ENCODE assay signal across 8 cellular contexts in the genomic region with DNA sequence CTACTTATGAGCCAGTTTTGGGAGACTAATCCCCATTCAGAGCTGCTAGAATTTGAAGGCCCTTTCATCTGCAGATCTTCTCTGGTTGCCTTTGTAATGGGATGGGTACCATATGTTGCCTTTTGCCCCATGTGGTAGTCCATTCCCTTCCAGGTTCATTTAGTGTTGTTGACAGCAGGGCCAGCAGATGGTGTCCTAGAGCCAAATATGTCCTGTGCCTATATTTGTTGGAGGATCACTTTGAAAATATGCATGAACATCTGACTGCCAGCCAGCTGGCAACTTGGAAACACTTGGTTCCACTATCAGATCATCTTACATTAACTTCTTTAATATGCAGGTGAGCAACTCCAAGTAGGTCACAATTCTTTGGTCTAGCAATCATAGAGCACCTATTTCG. TPM values are rescaled to one million over a fixed set of nuclear protein-coding genes. Genes with fewer than 3 reads are reported as not detected.
A peak's percentile ranks its signal among the peaks of the same experiment; 100 is the strongest.
DNase-seq lines count a peak whose midpoint lies in the region; ATAC-seq and TF ChIP-seq lines count a peak whose summit lies in the region.

No MANE protein-coding gene starts in this region.

- peaks cover 6% of the 10 kb centered on the region for H3K4me1 Mint-ChIP-seq in activated CD4-positive, alpha-beta T cell treated with anti-CD3 and anti-CD28 coated beads for 36 hours
- H3K4me1 Mint-ChIP-seq in stimulated activated naive CD8-positive, alpha-beta T cell treated with anti-CD3 and anti-CD28 coated beads, Interleukin-15, amount 100 ng/mL, for 72 hours = peaks cover 5% of the 10 kb centered on the region

- no peak for TF ChIP-seq POLR2A in GM18505 (IDR thresholded peaks at IDR 0.05; ENCODE audit: borderline replicate concordance, extremely low read depth, insufficient read depth, insufficient read length)

- H3K27ac Mint-ChIP-seq in activated CD4-positive, alpha-beta T cell treated with anti-CD3 and anti-CD28 coated beads for 36 hours = no peak overlapping the region
- H3K27ac Mint-ChIP-seq in stimulated activated naive CD8-positive, alpha-beta T cell treated with anti-CD3 and anti-CD28 coated beads, Interleukin-15, amount 100 ng/mL, for 72 hours = no peak overlapping the region

- no peaks in the 10 kb centered on the region for H3K4me1 ChIP-seq in effector memory CD4-positive, alpha-beta T cell (ENCODE audit: control insufficient read depth, insufficient read depth, low read length, poor library complexity, severe bottlenecking)

- no peaks in the 10 kb centered on the region for H3K36me3 ChIP-seq in effector memory CD4-positive, alpha-beta T cell (ENCODE audit: control insufficient read depth, insufficient read depth, low read length)

- intact Hi-C loops in activated CD4-positive, alpha-beta T cell treated with anti-CD3 and anti-CD28 coated beads for 36 hours (cut with DNase I, micrococcal nuclease) = loop anchor here (1.0 to 10.0 kb wide), 3 partner anchors 249 to 674 kb away; no protein-coding TSS in a partner anchor

- in situ Hi-C loops in ACHN (cut with HindIII; ENCODE audit: low pct_ligation_motif_present, low pct_unique_long_range_greater_than_20kb, low sequenced_read_pairs) = no loop called here

- no peaks in the 10 kb centered on the region for H3K27me3 ChIP-seq in effector memory CD4-positive, alpha-beta T cell (replicated peaks; ENCODE audit: control insufficient read depth, insufficient read depth, low read length, poor library complexity, severe bottlenecking)

- CTCF ChIA-PET in activated CD4-positive, alpha-beta T cell treated with anti-CD3 and anti-CD28 coated beads for 36 hours (lab: Charles Lee) = interaction anchor here (0.7 to 3.3 kb wide), 8 partner anchors 14 to 691 kb away, joined by 3 to 14 read pairs (median 4); no protein-coding TSS in a partner anchor

- peak; percentile 38 for DNase-seq in ACHN
- peak; percentile 24 for DNase-seq in NCI-H2227 treated with DMSO at 0.1 percent for 48 hours (lab: John Stamatoyannopoulos, UW)
- DNase-seq in activated CD4-positive, alpha-beta T cell treated with anti-CD3 and anti-CD28 coated beads for 36 hours = peak; percentile 68
- peak; percentile 10 to 36 (median 16) for DNase-seq in effector memory CD4-positive, alpha-beta T cell
- peak; percentile 11 for DNase-seq in middle frontal gyrus (ENCODE audit: extremely low spot score, low spot score)
- peak; percentile 33 to 53 for DNase-seq in stimulated activated naive CD8-positive, alpha-beta T cell treated with anti-CD3 and anti-CD28 coated beads, Interleukin-15, amount 100 ng/mL, for 72 hours

- no peak overlapping the region for H3K4me3 ChIP-seq in effector memory CD4-positive, alpha-beta T cell (ENCODE audit: insufficient read depth, low read depth, low read length, poor library complexity, severe bottlenecking)

- H3K9me3 Mint-ChIP-seq in activated CD4-positive, alpha-beta T cell treated with anti-CD3 and anti-CD28 coated beads for 36 hours (ENCODE audit: low read depth) = peaks cover 11% of the 10 kb centered on the region
- H3K9me3 Mint-ChIP-seq in stimulated activated naive CD8-positive, alpha-beta T cell treated with anti-CD3 and anti-CD28 coated beads, Interleukin-15, amount 100 ng/mL, for 72 hours = peaks cover 16 to 19% of the 10 kb centered on the region in 2 donors

- no peaks in the 10 kb centered on the region for H3K9me3 ChIP-seq in effector memory CD4-positive, alpha-beta T cell (ENCODE audit: control insufficient read depth, low read length)

- ATAC-seq in GM18505 (IDR thresholded peaks at IDR 0.05; ENCODE audit: unreplicated experiment) (peak; percentile 66), HG03060 (IDR thresholded peaks at IDR 0.05; ENCODE audit: low read depth, unreplicated experiment) (peak; percentile 77)
- no peak for ATAC-seq in activated CD4-positive, alpha-beta T cell treated with anti-CD3 and anti-CD28 coated beads for 36 hours
- ATAC-seq in stimulated activated naive CD8-positive, alpha-beta T cell treated with anti-CD3 and anti-CD28 coated beads, Interleukin-15, amount 100 ng/mL, for 72 hours = peak; percentile 63

- no peak overlapping the region for H3K27ac ChIP-seq in effector memory CD4-positive, alpha-beta T cell (ENCODE audit: insufficient read depth, low read length, poor library complexity, severe bottlenecking)

- H3K4me3 Mint-ChIP-seq in activated CD4-positive, alpha-beta T cell treated with anti-CD3 and anti-CD28 coated beads for 36 hours = no peak overlapping the region
- no peak overlapping the region for H3K4me3 Mint-ChIP-seq in stimulated activated naive CD8-positive, alpha-beta T cell treated with anti-CD3 and anti-CD28 coated beads, Interleukin-15, amount 100 ng/mL, for 72 hours

- H3K27me3 Mint-ChIP-seq in activated CD4-positive, alpha-beta T cell treated with anti-CD3 and anti-CD28 coated beads for 36 hours = no peaks in the 10 kb centered on the region
- H3K27me3 Mint-ChIP-seq in stimulated activated naive CD8-positive, alpha-beta T cell treated with anti-CD3 and anti-CD28 coated beads, Interleukin-15, amount 100 ng/mL, for 72 hours = no peaks in the 10 kb centered on the region

- H3K36me3 Mint-ChIP-seq in activated CD4-positive, alpha-beta T cell treated with anti-CD3 and anti-CD28 coated beads for 36 hours (ENCODE audit: low read depth) = no peaks in the 10 kb centered on the region

- POLR2A ChIA-PET in activated CD4-positive, alpha-beta T cell treated with anti-CD3 and anti-CD28 coated beads for 36 hours (lab: Charles Lee) = interaction anchor here (0.6 kb wide), 1 partner anchor 23 kb away, joined by 3 read pairs; no protein-coding TSS in a partner anchor

RNA-seq across cellular contexts. Expression of a gene that starts 30.4 kb away (rescaled TPM):
- not detected for total RNA-seq in activated CD4-positive, alpha-beta T cell treated with anti-CD3 and anti-CD28 coated beads for 36 hours

Comparison
In these comparisons a context has a peak if more than half of its experiments do, and no peak if none do; other contexts are left out.
1. DNase-seq: peak in every context shown above with its lines; median percentile 68 in activated CD4-positive, alpha-beta T cell treated with anti-CD3 and anti-CD28 coated beads for 36 hours; 43 in stimulated activated naive CD8-positive, alpha-beta T cell treated with anti-CD3 and anti-CD28 coated beads, Interleukin-15, amount 100 ng/mL, for 72 hours; 38 in ACHN; 24 in NCI-H2227 treated with DMSO at 0.1 percent for 48 hours; 16 in effector memory CD4-positive, alpha-beta T cell; 11 in middle frontal gyrus.